In genomic region chr6:15608406-15608805, GRCh38 we compare ENCODE assay signal across 16 cellular contexts. TPM values are rescaled to one million over a fixed set of nuclear protein-coding genes. Genes with fewer than 3 reads are reported as not detected.
DNase-seq lines count a peak whose midpoint lies in the region; ATAC-seq, FAIRE-seq and TF ChIP-seq lines count a peak whose summit lies in the region.
"Had no signal": no experiment of that assay in that cellular context is flagged by ENCODE, and none has a peak within 500 bp of the region (broad histone marks: within the 10 kb centered on the region; RNA-seq: fewer than 3 reads in every experiment).

No MANE protein-coding gene starts in this region.

- peaks cover 17% of the 10 kb centered on the region for H3K4me1 ChIP-seq in lower lobe of right lung

- POLR2A ChIA-PET in CD4-positive, alpha-beta T cell (lab: Charles Lee), result no interaction called here

- no peak overlapping the region for H3K4me3 ChIP-seq in lower lobe of right lung

- intact Hi-C loops in dendritic cell treated with granulocyte-macrophage colony-stimulating factor and Interleukin-4, amounts not matched to agents 40 ng/mL and 50 ng/mL, for 4 days (cut with micrococcal nuclease), result no loop called here
- intact Hi-C loops in lower lobe of right lung (cut with DNase I), result no loop called here
- intact Hi-C loops in CD4-positive, alpha-beta T cell (cut with DNase I, micrococcal nuclease), result no loop called here

- H3K27ac Mint-ChIP-seq in dendritic cell treated with granulocyte-macrophage colony-stimulating factor and Interleukin-4, amounts not matched to agents 40 ng/mL and 50 ng/mL, for 4 days, result peak overlapping the region; percentile 67
- H3K27ac Mint-ChIP-seq in CD4-positive, alpha-beta T cell, result no peak overlapping the region
- H3K27ac Mint-ChIP-seq in activated T-cell treated with anti-CD3 and anti-CD28 coated beads, Interleukin-2, amount 50 U/mL, for 24 hours, result no peak overlapping the region
- H3K27ac Mint-ChIP-seq: CD4-positive, CD25-positive, alpha-beta regulatory T cell; H9; T-helper 17 cell had no signal

- H3K27me3 ChIP-seq in lower lobe of right lung (ENCODE audit: low read depth), result no peaks in the 10 kb centered on the region
- no peaks in the 10 kb centered on the region for H3K27me3 ChIP-seq in CD4-positive, alpha-beta T cell (ENCODE audit: control insufficient read depth, insufficient read depth, low read length)

- peak; percentile 57 to 63 for ATAC-seq in lower lobe of right lung
- ATAC-seq in CD4-positive, alpha-beta T cell (ENCODE audit: poor library complexity), result no peak
- no peak for ATAC-seq in GM19467 (IDR thresholded peaks at IDR 0.05; ENCODE audit: unreplicated experiment)
- ATAC-seq: T-helper 17 cell had no signal

- H3K27me3 Mint-ChIP-seq in dendritic cell treated with granulocyte-macrophage colony-stimulating factor and Interleukin-4, amounts not matched to agents 40 ng/mL and 50 ng/mL, for 4 days, result no peaks in the 10 kb centered on the region
- H3K27me3 Mint-ChIP-seq in CD4-positive, alpha-beta T cell, result no peaks in the 10 kb centered on the region
- H3K27me3 Mint-ChIP-seq in activated T-cell treated with anti-CD3 and anti-CD28 coated beads, Interleukin-2, amount 50 U/mL, for 24 hours, result no peaks in the 10 kb centered on the region
- H3K27me3 Mint-ChIP-seq: CD4-positive, CD25-positive, alpha-beta regulatory T cell; T-helper 17 cell had no signal

- H3K9me3 ChIP-seq in lower lobe of right lung, result peaks cover 4% of the 10 kb centered on the region
- no peaks in the 10 kb centered on the region for H3K9me3 ChIP-seq in CD4-positive, alpha-beta T cell (ENCODE audit: control insufficient read depth, low read length)

- no peak overlapping the region for H3K4me3 Mint-ChIP-seq in dendritic cell treated with granulocyte-macrophage colony-stimulating factor and Interleukin-4, amounts not matched to agents 40 ng/mL and 50 ng/mL, for 4 days
- no peak overlapping the region for H3K4me3 Mint-ChIP-seq in CD4-positive, alpha-beta T cell
- no peak overlapping the region for H3K4me3 Mint-ChIP-seq in activated T-cell treated with anti-CD3 and anti-CD28 coated beads, Interleukin-2, amount 50 U/mL, for 24 hours
- H3K4me3 Mint-ChIP-seq: CD4-positive, CD25-positive, alpha-beta regulatory T cell; H9; T-helper 17 cell had no signal

- in situ Hi-C loops in ACHN (cut with HindIII; ENCODE audit: low pct_ligation_motif_present, low pct_unique_long_range_greater_than_20kb, low sequenced_read_pairs), result no loop called here

- CTCF ChIA-PET in CD4-positive, alpha-beta T cell (lab: Charles Lee), result no interaction called here

- DNase-seq in ACHN (peak; percentile 71), HTR-8/SVneo (ENCODE audit: insufficient read length, low spot score) (peak; percentile 83), lower lobe of right lung (no peak), NCI-H748 (lab: John Stamatoyannopoulos, UW; ENCODE audit: unreplicated experiment) (no peak)
- no peak for DNase-seq in CD4-positive, alpha-beta T cell
- DNase-seq in activated T-cell treated with anti-CD3 and anti-CD28 coated beads, Interleukin-2, amount 50 U/mL, for 24 hours, result no peak
- DNase-seq: activated T-cell treated with anti-CD3 and anti-CD28 coated beads, Interleukin-2, amount 50 U/mL, for 1 hour; CD4-positive, CD25-positive, alpha-beta regulatory T cell; H9; NCI-H2227 treated with DMSO at 0.1 percent for 48 hours; T-helper 17 cell had no signal

- H3K9me3 Mint-ChIP-seq in dendritic cell treated with granulocyte-macrophage colony-stimulating factor and Interleukin-4, amounts not matched to agents 40 ng/mL and 50 ng/mL, for 4 days, result no peaks in the 10 kb centered on the region
- H3K9me3 Mint-ChIP-seq in CD4-positive, alpha-beta T cell, result no peaks in the 10 kb centered on the region
- no peaks in the 10 kb centered on the region for H3K9me3 Mint-ChIP-seq in activated T-cell treated with anti-CD3 and anti-CD28 coated beads, Interleukin-2, amount 50 U/mL, for 24 hours
- H3K9me3 Mint-ChIP-seq: CD4-positive, CD25-positive, alpha-beta regulatory T cell had no signal

- H3K36me3 ChIP-seq in lower lobe of right lung, result peaks cover 3% of the 10 kb centered on the region

- peaks cover 38% of the 10 kb centered on the region for H3K36me3 Mint-ChIP-seq in dendritic cell treated with granulocyte-macrophage colony-stimulating factor and Interleukin-4, amounts not matched to agents 40 ng/mL and 50 ng/mL, for 4 days (ENCODE audit: low read depth)
- peaks cover 70% of the 10 kb centered on the region for H3K36me3 Mint-ChIP-seq in CD4-positive, alpha-beta T cell (ENCODE audit: low read depth)
- H3K36me3 Mint-ChIP-seq in activated T-cell treated with anti-CD3 and anti-CD28 coated beads, Interleukin-2, amount 50 U/mL, for 24 hours (ENCODE audit: low read depth), result peaks cover 67% of the 10 kb centered on the region

- TF ChIP-seq CTCF in lower lobe of right lung (IDR thresholded peaks at IDR 0.05), result no peak
- no peak for TF ChIP-seq CTCF in CD4-positive, alpha-beta T cell (IDR thresholded peaks at IDR 0.05)

- peak; percentile 62 for FAIRE-seq in HTR-8/SVneo (lab: Jason Lieb, UNC)
- FAIRE-seq: GM18507, islet of Langerhans had no signal

- peak overlapping the region; percentile 31 for H3K27ac ChIP-seq in lower lobe of right lung
- H3K27ac ChIP-seq in CD4-positive, alpha-beta T cell (ENCODE audit: low read depth, low read length), result no peak overlapping the region
- H3K27ac ChIP-seq: HL-60 had no signal

- peaks cover 46% of the 10 kb centered on the region for H3K4me1 Mint-ChIP-seq in dendritic cell treated with granulocyte-macrophage colony-stimulating factor and Interleukin-4, amounts not matched to agents 40 ng/mL and 50 ng/mL, for 4 days (ENCODE audit: low read depth)
- peaks cover 17% of the 10 kb centered on the region for H3K4me1 Mint-ChIP-seq in CD4-positive, alpha-beta T cell (ENCODE audit: low read depth)
- H3K4me1 Mint-ChIP-seq in activated T-cell treated with anti-CD3 and anti-CD28 coated beads, Interleukin-2, amount 50 U/mL, for 24 hours (ENCODE audit: low read depth), result peaks cover 9% of the 10 kb centered on the region

RNA-seq across cellular contexts. Expression of gene DTNBP1, which starts 54.4 kb away (rescaled TPM):
- 25.9 TPM for total RNA-seq in lower lobe of right lung
- 10 to 100 TPM; 14.5 to 14.7 TPM for total RNA-seq in CD4-positive, alpha-beta T cell

Comparison
In these comparisons a context has a peak if more than half of its experiments do, and no peak if none do; other contexts are left out.
1. DNase-seq: peak in ACHN (single experiment) and HTR-8/SVneo (single experiment); none in lower lobe of right lung (single experiment), CD4-positive, alpha-beta T cell (0 of 10), NCI-H748 (single experiment) and activated T-cell treated with anti-CD3 and anti-CD28 coated beads, Interleukin-2, amount 50 U/mL, for 24 hours (single experiment).
2. ATAC-seq: peak in lower lobe of right lung (2 of 2); none in CD4-positive, alpha-beta T cell (single experiment) and GM19467 (single experiment).